In genomic region chr15:69298354-69298696, GRCh38 we compare ENCODE assay signal across 9 cellular contexts. TPM values are rescaled to one million over a fixed set of nuclear protein-coding genes. Genes with fewer than 3 reads are reported as not detected.
DNase-seq lines count a peak whose midpoint lies in the region; ATAC-seq and TF ChIP-seq lines count a peak whose summit lies in the region.
"Had no signal": no experiment of that assay in that cellular context is flagged by ENCODE, and none has a peak within 500 bp of the region (broad histone marks: within the 10 kb centered on the region; RNA-seq: fewer than 3 reads in every experiment).

No MANE protein-coding gene starts in this region.

- no peak overlapping the region for H3K9ac ChIP-seq in H9 (ENCODE audit: extremely low read depth, insufficient read length, low read length)

- peaks cover 8% of the 10 kb centered on the region; the same call in 1 of the 2 replicates for H3K27me3 ChIP-seq in H9 (ENCODE audit: insufficient read depth, low read length)

- peak overlapping the region; percentile 60 to 81 for H3K4me3 Mint-ChIP-seq in H9
- peak overlapping the region; percentile 54 for H3K4me3 Mint-ChIP-seq in activated naive CD8-positive, alpha-beta T cell treated with anti-CD3 and anti-CD28 coated beads, Interleukin-2, amount 50 U/mL, for 24 hours

- H3K79me1 ChIP-seq in H9 (ENCODE audit: insufficient read depth, low read depth, low read length, poor library complexity, severe bottlenecking) = no peaks in the 10 kb centered on the region

- H2AK5ac ChIP-seq in H9 (ENCODE audit: insufficient read length, low read length) = no peak overlapping the region

- H4K91ac ChIP-seq in H9 (ENCODE audit: insufficient read length, low read depth, low read length) = no peak overlapping the region

- peak overlapping the region; percentile 40 for H3K4me3 ChIP-seq in iPS-11a (ENCODE audit: low read depth, low read length)
- H3K4me3 ChIP-seq in retinal pigment epithelial cell (ENCODE audit: low read length) = peak overlapping the region; percentile 42

- H3K9me3 ChIP-seq in H9 (ENCODE audit: control insufficient read depth, low read depth, low read length) = no peaks in the 10 kb centered on the region

- no peak overlapping the region for H3K27ac Mint-ChIP-seq in H9
- H3K27ac Mint-ChIP-seq in activated naive CD8-positive, alpha-beta T cell treated with anti-CD3 and anti-CD28 coated beads, Interleukin-2, amount 50 U/mL, for 24 hours = no peak overlapping the region

- DNase-seq in H9 (no peak), retinal pigment epithelial cell (ENCODE audit: low read depth) (no peak), DMS 273 treated with DMSO at 0.1 percent for 48 hours (lab: John Stamatoyannopoulos, UW) (no peak), amniotic stem cell (lab: John Stamatoyannopoulos, UW) (no peak)
- no peak for DNase-seq in activated naive CD8-positive, alpha-beta T cell treated with anti-CD3 and anti-CD28 coated beads, Interleukin-2, amount 50 U/mL, for 24 hours
- DNase-seq in stimulated activated naive CD4-positive, alpha-beta T cell (lab: John Stamatoyannopoulos, UW) = no peak
- DNase-seq in stimulated activated CD8-positive, alpha-beta memory T cell treated with anti-CD3 and anti-CD28 coated beads, Interleukin-4, amount 100 ng/mL, for 48 hours = no peak

- H3K27ac ChIP-seq in H9 (ENCODE audit: insufficient read length, low read depth, low read length) = no peak overlapping the region

- H2BK15ac ChIP-seq in H9 (ENCODE audit: low read depth, low read length) = no peak overlapping the region

- WGBS in H9 (ENCODE audit: extremely low coverage, insufficient read length, low lambda C conversion rate) = no CpG with 5 or more reads among the region's 15 CpGs

- H3K18ac ChIP-seq in H9 (ENCODE audit: insufficient read length, low read depth, low read length) = no peak overlapping the region

- no peaks in the 10 kb centered on the region for H4K20me1 ChIP-seq in H9 (ENCODE audit: control insufficient read depth, insufficient read depth, insufficient read length)

- no peak overlapping the region for H3K56ac ChIP-seq in H9 (ENCODE audit: insufficient read length, low read depth, low read length)

- H3K4me2 ChIP-seq in H9 (ENCODE audit: insufficient read depth, insufficient read length, low read length) = peak overlapping the region; percentile 26

- no peaks in the 10 kb centered on the region; a peak in 1 of 5 replicates for H3K9me3 Mint-ChIP-seq in H9
- no peaks in the 10 kb centered on the region for H3K9me3 Mint-ChIP-seq in activated naive CD8-positive, alpha-beta T cell treated with anti-CD3 and anti-CD28 coated beads, Interleukin-2, amount 50 U/mL, for 24 hours

- H2AFZ ChIP-seq in H9 (ENCODE audit: low read length) = no peak overlapping the region

- H3T11ph ChIP-seq in H9 (ENCODE audit: low read length) = no peak overlapping the region

- H3K14ac ChIP-seq in H9 (ENCODE audit: insufficient read depth, low read length) = peak overlapping the region; percentile 11; the same call in 1 of the 2 replicates

- no peak overlapping the region for H4K5ac ChIP-seq in H9 (ENCODE audit: insufficient read length, low read depth, low read length)

- H3K27me3 Mint-ChIP-seq in H9 (ENCODE audit: low read depth) = peaks cover 87% of the 10 kb centered on the region
- peaks cover 58% of the 10 kb centered on the region for H3K27me3 Mint-ChIP-seq in activated naive CD8-positive, alpha-beta T cell treated with anti-CD3 and anti-CD28 coated beads, Interleukin-2, amount 50 U/mL, for 24 hours

- H2BK12ac ChIP-seq in H9 (ENCODE audit: insufficient read length, low read depth, low read length) = no peak overlapping the region

- peaks cover 7 to 21% of the 10 kb centered on the region in 2 experiments for H3K4me1 Mint-ChIP-seq in H9
- H3K4me1 Mint-ChIP-seq in activated naive CD8-positive, alpha-beta T cell treated with anti-CD3 and anti-CD28 coated beads, Interleukin-2, amount 50 U/mL, for 24 hours = peaks cover 2% of the 10 kb centered on the region

- H3K4ac ChIP-seq in H9 (ENCODE audit: low read depth, low read length) = no peak overlapping the region

- no peak overlapping the region for H2BK20ac ChIP-seq in H9 (ENCODE audit: low read depth, low read length, poor library complexity, severe bottlenecking)

- no peak overlapping the region for H4K8ac ChIP-seq in H9 (replicated peaks; ENCODE audit: insufficient read length, low read depth, low read length)

- no peak overlapping the region for H2BK120ac ChIP-seq in H9 (ENCODE audit: low read depth, low read length, poor library complexity, severe bottlenecking)

- no peak for ATAC-seq in activated naive CD8-positive, alpha-beta T cell treated with anti-CD3 and anti-CD28 coated beads, Interleukin-2, amount 50 U/mL, for 24 hours

- no peak overlapping the region for H3K23ac ChIP-seq in H9 (ENCODE audit: insufficient read length, low read depth, low read length)

- no peaks in the 10 kb centered on the region for H3K79me2 ChIP-seq in H9 (ENCODE audit: insufficient read depth, low read length)

- peaks cover 6% of the 10 kb centered on the region for H3K23me2 ChIP-seq in H9 (ENCODE audit: insufficient read length, low read depth, low read length, poor library complexity, severe bottlenecking)

- H3K36me3 Mint-ChIP-seq in H9 (ENCODE audit: insufficient read depth in 1 of 3, low read depth in 3 of 3) = no peaks in the 10 kb centered on the region
- H3K36me3 Mint-ChIP-seq in activated naive CD8-positive, alpha-beta T cell treated with anti-CD3 and anti-CD28 coated beads, Interleukin-2, amount 50 U/mL, for 24 hours (ENCODE audit: low read depth) = no peaks in the 10 kb centered on the region

- TF ChIP-seq CTCF in H9 (conservative IDR thresholded peaks at IDR 0.05) (no peak), retinal pigment epithelial cell (conservative IDR thresholded peaks at IDR 0.05; ENCODE audit: low read depth, low read length) (no peak)

- no peaks in the 10 kb centered on the region for H3K4me1 ChIP-seq in H9 (ENCODE audit: insufficient read depth, low read length)

- H2BK5ac ChIP-seq in H9 (ENCODE audit: insufficient read length, low read length) = no peak overlapping the region

RNA-seq across cellular contexts. Expression of gene PAQR5, which starts 0.4 kb away (rescaled TPM):
- total RNA-seq in H9 (2021) = 1.0 and 1.6 TPM in 2 replicates
- total RNA-seq: T-helper 2 cell treated with Interferon-gamma antibody and Interleukin-4, amounts not matched to agents 100 ng/mL and 5 ng/mL, for 36 hours had no signal
